In the genomic region with DNA sequence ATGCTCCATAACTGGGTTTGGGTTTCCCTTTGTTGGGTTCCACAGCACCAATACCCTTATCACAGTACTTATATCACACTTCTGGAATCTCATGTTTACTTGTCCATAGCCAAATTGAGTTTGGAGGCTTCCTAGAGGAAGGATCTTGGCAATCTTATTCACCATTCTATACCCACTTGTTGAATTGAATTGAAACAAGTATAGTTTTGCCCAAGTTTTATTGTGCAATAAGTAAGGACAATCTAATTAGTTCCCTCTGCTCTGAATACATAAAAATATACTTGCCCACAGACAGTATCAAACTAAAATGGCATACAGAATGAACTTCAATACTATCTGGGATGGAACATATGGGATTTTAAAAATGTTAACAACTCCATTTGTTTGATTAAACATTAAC, we compare ENCODE assay signal across 21 cellular contexts. TPM values are rescaled to one million over a fixed set of nuclear protein-coding genes. Genes with fewer than 3 reads are reported as not detected.
DNase-seq lines count a peak whose midpoint lies in the region; ATAC-seq, FAIRE-seq and TF ChIP-seq lines count a peak whose summit lies in the region.
"Had no signal": no experiment of that assay in that cellular context is flagged by ENCODE, and none has a peak within 500 bp of the region (broad histone marks: within the 10 kb centered on the region; RNA-seq: fewer than 3 reads in every experiment).

No MANE protein-coding gene starts in this region.

- H4K8ac ChIP-seq in IMR-90 (ENCODE audit: low read depth in 2 of 2, low read length in 2 of 2) = no peak overlapping the region

- H4K20me1 ChIP-seq in IMR-90 (ENCODE audit: insufficient read depth, low read length) (peaks cover 14% of the 10 kb centered on the region; the same call in 1 of the 2 replicates), astrocyte (ENCODE audit: insufficient read depth, low read length) (peaks cover 66% of the 10 kb centered on the region)
- H4K20me1 ChIP-seq: BLaER1 had no signal

- H3K4me3 Mint-ChIP-seq in astrocyte (ENCODE audit: unreplicated experiment) = no peak overlapping the region
- H3K4me3 Mint-ChIP-seq: CD4-positive, CD25-positive, alpha-beta regulatory T cell; CD8-positive, alpha-beta T cell; GM23338; H9 had no signal

- H3K23ac ChIP-seq in IMR-90 (ENCODE audit: low read depth, low read length) = 0 out of 2 replicates have a peak overlapping the region, but pooled peaks have one; percentile 39

- H3K9me1 ChIP-seq in IMR-90 (ENCODE audit: insufficient read depth, low read length) = no peaks in the 10 kb centered on the region

- no peak overlapping the region for H2BK120ac ChIP-seq in IMR-90 (ENCODE audit: low read depth, low read length)

- intact Hi-C loops in IMR-90 (cut with micrococcal nuclease) = loop anchor here (10.0 kb wide), 1 partner anchor 434 kb away; the partner anchor contains the start of gene COQ2
- intact Hi-C loops in dorsolateral prefrontal cortex (cut with DNase I) = no loop called here

- no peak overlapping the region for H3K18ac ChIP-seq in IMR-90 (ENCODE audit: low read depth, low read length)

- dilution Hi-C loops in IMR-90 (cut with HindIII; ENCODE audit: low sequenced_read_pairs, unreplicated experiment) = no loop called here

- no peak for TF ChIP-seq CTCF in AG10803 (conservative IDR thresholded peaks at IDR 0.05; ENCODE audit: low read length)
- TF ChIP-seq CTCF in IMR-90 (conservative IDR thresholded peaks at IDR 0.05; ENCODE audit: low read depth, low read length) = no peak
- TF ChIP-seq CTCF in astrocyte (IDR thresholded peaks at IDR 0.05; ENCODE audit: insufficient read depth, low read depth, low read length) = no peak
- TF ChIP-seq CTCF in dorsolateral prefrontal cortex (IDR thresholded peaks at IDR 0.05 in 54 of 56, conservative IDR thresholded peaks at IDR 0.05 in 2 of 56; ENCODE audit: low read depth in 1 of 56, partially characterized antibody in 56 of 56) = no peak
- TF ChIP-seq CTCF in BE2C (IDR thresholded peaks at IDR 0.05; ENCODE audit: low read depth, low read length) = no peak

- in situ Hi-C loops in IMR-90 (cut with MboI; ENCODE audit: low sequenced_read_pairs) = no loop called here

- H2AFZ ChIP-seq in IMR-90 (replicated peaks; ENCODE audit: low read length, poor library complexity) (no peak overlapping the region), astrocyte (ENCODE audit: low read depth, low read length) (no peak overlapping the region)
- H2AFZ ChIP-seq: GM23338 had no signal

- H3K4me1 Mint-ChIP-seq in astrocyte (ENCODE audit: low read depth, unreplicated experiment) = peaks cover 7% of the 10 kb centered on the region
- H3K4me1 Mint-ChIP-seq: GM23338, H9 had no signal

- H3K4ac ChIP-seq in IMR-90 (ENCODE audit: low read depth, low read length) = no peak overlapping the region

- H3K4me1 ChIP-seq in IMR-90 (ENCODE audit: control insufficient read depth, insufficient read depth, low read length) (no peaks in the 10 kb centered on the region), astrocyte (ENCODE audit: insufficient read depth, low read length) (no peaks in the 10 kb centered on the region), BE2C (no peaks in the 10 kb centered on the region)
- H3K4me1 ChIP-seq: A549, BLaER1, Caco-2 had no signal

- H2AK9ac ChIP-seq in IMR-90 (replicated peaks; ENCODE audit: low read depth, low read length, poor library complexity) = no peak overlapping the region

- H3K79me1 ChIP-seq in IMR-90 (ENCODE audit: low read depth in 1 of 2, low read length in 2 of 2) = peaks cover 22 to 29% of the 10 kb centered on the region in 2 experiments

- no peak overlapping the region for H2BK20ac ChIP-seq in IMR-90 (ENCODE audit: low read depth, low read length)

- H3K36me3 ChIP-seq in IMR-90 (ENCODE audit: control insufficient read depth, insufficient read depth, low read length) (peaks cover 58% of the 10 kb centered on the region), astrocyte (ENCODE audit: insufficient read depth, low read length) (peaks cover 84% of the 10 kb centered on the region), BE2C (peaks cover 73% of the 10 kb centered on the region)

- CTCF ChIA-PET in IMR-90 (lab: Yijun Ruan, JAX) = interaction anchor here (0.6 to 1.6 kb wide), 2 partner anchors 9 to 112 kb away, joined by 3 to 5 read pairs; no protein-coding TSS in a partner anchor

- H2BK15ac ChIP-seq in IMR-90 (ENCODE audit: low read depth, low read length) = no peak overlapping the region

- peak; percentile 80 for FAIRE-seq in astrocyte (lab: Jason Lieb, UNC)
- FAIRE-seq: A549, GM12892 had no signal

- no peak for TF ChIP-seq RAD21 in IMR-90 (IDR thresholded peaks at IDR 0.05; ENCODE audit: low read length)

- no peak overlapping the region for H3K14ac ChIP-seq in IMR-90 (replicated peaks; ENCODE audit: low read depth, low read length)

- no peak overlapping the region for H3K9ac ChIP-seq in IMR-90 (ENCODE audit: low read depth, low read length)
- H3K9ac ChIP-seq in astrocyte (ENCODE audit: low read length) = no peak overlapping the region
- H3K9ac ChIP-seq: BLaER1 had no signal

- TF ChIP-seq POLR2A in IMR-90 (IDR thresholded peaks at IDR 0.05; ENCODE audit: low read depth, low read length) = no peak

- H3K4me2 ChIP-seq in IMR-90 (ENCODE audit: low read depth, low read length) (no peak overlapping the region), astrocyte (ENCODE audit: low read length) (no peak overlapping the region)
- H3K4me2 ChIP-seq: A549, BLaER1, GM23338 had no signal

- DNase-seq in AG10803 (ENCODE audit: low read depth) (peak; percentile 17), IMR-90 (no peak), astrocyte (ENCODE audit: low read depth) (no peak), fibroblast of gingiva (ENCODE audit: low read depth) (peak; percentile 58), LoVo (ENCODE audit: low spot score) (no peak), dorsolateral prefrontal cortex (no peak), BE2C (no peak)
- DNase-seq: 8988T; ACHN; Caco-2; CD4-positive, CD25-positive, alpha-beta regulatory T cell; CD8-positive, alpha-beta T cell; DMS153; DND-41; H9 had no signal

- H3K27me3 ChIP-seq in IMR-90 (ENCODE audit: control insufficient read depth, insufficient read depth, low read length) (no peaks in the 10 kb centered on the region), astrocyte (ENCODE audit: insufficient read depth, low read length) (no peaks in the 10 kb centered on the region), dorsolateral prefrontal cortex (no peaks in the 10 kb centered on the region), BE2C (no peaks in the 10 kb centered on the region)
- H3K27me3 ChIP-seq: BLaER1 had no signal

- POLR2A ChIA-PET in IMR-90 (lab: Charles Lee; ENCODE audit: unreplicated experiment) = no interaction called here

- no peak overlapping the region for H2AK5ac ChIP-seq in IMR-90 (ENCODE audit: low read depth, low read length)

- peaks cover 38% of the 10 kb centered on the region for H3K36me3 Mint-ChIP-seq in astrocyte (ENCODE audit: low read depth, unreplicated experiment)

- H3K27ac ChIP-seq in IMR-90 (ENCODE audit: insufficient read depth, low read length) (no peak overlapping the region), astrocyte (ENCODE audit: low read depth, low read length) (no peak overlapping the region), dorsolateral prefrontal cortex (no peak overlapping the region)
- H3K27ac ChIP-seq: A549, BLaER1, C4-2B had no signal

- H3K27me3 Mint-ChIP-seq in astrocyte (ENCODE audit: low read depth, unreplicated experiment) = no peaks in the 10 kb centered on the region
- H3K27me3 Mint-ChIP-seq: CD4-positive, CD25-positive, alpha-beta regulatory T cell had no signal

- no peak for ATAC-seq in IMR-90 (ENCODE audit: low read depth)
- ATAC-seq: A549; CD8-positive, alpha-beta T cell; GM23338; HCT116 had no signal

- H4K91ac ChIP-seq in IMR-90 (ENCODE audit: insufficient read depth, low read depth, low read length) = no peak overlapping the region

- H4K5ac ChIP-seq in IMR-90 (ENCODE audit: low read depth, low read length) = no peak overlapping the region

- H3K79me2 ChIP-seq in astrocyte (ENCODE audit: insufficient read depth, low read length) = peaks cover 68% of the 10 kb centered on the region

- H2BK5ac ChIP-seq in IMR-90 (ENCODE audit: low read depth, low read length, poor library complexity, severe bottlenecking) = no peak overlapping the region

- no peak overlapping the region for H3K56ac ChIP-seq in IMR-90 (ENCODE audit: extremely low read depth, insufficient read depth, low read length)

- H3K27ac Mint-ChIP-seq in astrocyte (ENCODE audit: unreplicated experiment) = no peak overlapping the region
- H3K27ac Mint-ChIP-seq: CD4-positive, CD25-positive, alpha-beta regulatory T cell; CD8-positive, alpha-beta T cell; GM23338; H9 had no signal

- H3K9me3 ChIP-seq in IMR-90 (ENCODE audit: control insufficient read depth, insufficient read depth, low read length) (no peaks in the 10 kb centered on the region), astrocyte (ENCODE audit: insufficient read depth, low read depth, low read length) (no peaks in the 10 kb centered on the region), BE2C (no peaks in the 10 kb centered on the region)
- H3K9me3 ChIP-seq: A549, BLaER1, Caco-2 had no signal

- H3K9me3 Mint-ChIP-seq in astrocyte (ENCODE audit: unreplicated experiment) = no peaks in the 10 kb centered on the region
- H3K9me3 Mint-ChIP-seq: CD4-positive, CD25-positive, alpha-beta regulatory T cell; CD8-positive, alpha-beta T cell; GM23338; H9 had no signal

- no TSS peak for BruUV-seq in IMR-90 (replicated peaks; lab: Mats Ljungman, UMichigan)

- H3K4me3 ChIP-seq in AG10803 (ENCODE audit: low read length) (no peak overlapping the region), IMR-90 (ENCODE audit: insufficient read depth, low read depth, low read length) (no peak overlapping the region), astrocyte (ENCODE audit: insufficient read depth, low read depth, low read length) (no peak overlapping the region), dorsolateral prefrontal cortex (no peak overlapping the region), BE2C (ENCODE audit: low read depth, low read length) (no peak overlapping the region)
- H3K4me3 ChIP-seq: A549, BLaER1, GM23338 had no signal

RNA-seq across cellular contexts. Expression of gene SEC31A, which starts 40.3 kb away (rescaled TPM):
- total RNA-seq in IMR-90 (2012; rRNA removed) (366 and 369 TPM in 2 replicates), astrocyte (471 and 483 TPM in 2 replicates), dorsolateral prefrontal cortex (100 to 1,000 TPM in 119 of 120 experiments, 10 to 100 TPM in 1; 85.5 to 171 (median 130) TPM)
- 275 and 278 TPM in 2 replicates for polyA plus RNA-seq in IMR-90 (2012; rRNA removed)
- polyA plus RNA-seq in IMR-90 (2012; cell fraction: cytosol; rRNA removed) = 60.2 and 117 TPM in 2 replicates
- 132 and 517 TPM in 2 replicates for polyA plus RNA-seq in IMR-90 (2012; cell fraction: nucleus; rRNA removed; ENCODE audit: low replicate concordance)
- 105 TPM for polyA plus RNA-seq in BE2C (2012; ENCODE audit: insufficient read depth, insufficient read length, low read depth)

RNA-seq across cellular contexts. Expression of gene THAP9, which starts 49.9 kb away (rescaled TPM):
- total RNA-seq in IMR-90 (2012; rRNA removed) = 2.9 and 4.2 TPM in 2 replicates
- polyA plus RNA-seq in IMR-90 (2012; rRNA removed) = 0.86 and 0.98 TPM in 2 replicates
- 0.20 and 0.30 TPM in 2 replicates for polyA plus RNA-seq in IMR-90 (2012; cell fraction: cytosol; rRNA removed)
- 0.17 and 1.7 TPM in 2 replicates for polyA plus RNA-seq in IMR-90 (2012; cell fraction: nucleus; rRNA removed; ENCODE audit: low replicate concordance)
- 2.8 and 3.3 TPM in 2 replicates for total RNA-seq in astrocyte
- 10 to 100 TPM in 24 of 120 experiments, 1 to 10 TPM in 96; 4.1 to 16.4 (median 7.3) TPM for total RNA-seq in dorsolateral prefrontal cortex
- 3.0 TPM for polyA plus RNA-seq in BE2C (2012; ENCODE audit: insufficient read depth, insufficient read length, low read depth)

RNA-seq across cellular contexts. Expression of gene SCD5, which starts 52.1 kb away (rescaled TPM):
- total RNA-seq in IMR-90 (2012; rRNA removed) = 12.4 and 17.2 TPM in 2 replicates
- 13.5 and 13.9 TPM in 2 replicates for polyA plus RNA-seq in IMR-90 (2012; rRNA removed)
- 12.1 and 13.8 TPM in 2 replicates for polyA plus RNA-seq in IMR-90 (2012; cell fraction: cytosol; rRNA removed)
- polyA plus RNA-seq in IMR-90 (2012; cell fraction: nucleus; rRNA removed; ENCODE audit: low replicate concordance) = 3.8 and 4.5 TPM in 2 replicates
- 61.7 and 63.1 TPM in 2 replicates for total RNA-seq in astrocyte
- total RNA-seq in dorsolateral prefrontal cortex = 100 to 1,000 TPM; 191 to 439 (median 289) TPM
- 3.2 TPM for polyA plus RNA-seq in BE2C (2012; ENCODE audit: insufficient read depth, insufficient read length, low read depth)

Comparison
In these comparisons a context has a peak if more than half of its experiments do, and no peak if none do; other contexts are left out.
1. DNase-seq: peak in AG10803 (single experiment) and fibroblast of gingiva (single experiment); none in IMR-90 (single experiment), astrocyte (single experiment), LoVo (single experiment), dorsolateral prefrontal cortex (0 of 10) and BE2C (single experiment).